In genomic region chr11:15208570-15209222, GRCh38 we compare ENCODE assay signal across 9 cellular contexts.
DNase-seq lines count a peak whose midpoint lies in the region; ATAC-seq and TF ChIP-seq lines count a peak whose summit lies in the region.
"Had no signal": no experiment of that assay in that cellular context is flagged by ENCODE, and none has a peak within 500 bp of the region (broad histone marks: within the 10 kb centered on the region; RNA-seq: fewer than 3 reads in every experiment).

No MANE protein-coding gene starts in this region.

- peak; percentile 47 to 62 (median 59) for DNase-seq in CD4-positive, CD25-positive, alpha-beta regulatory T cell
- DNase-seq in NCI-H446 treated with DMSO at 0.1 percent for 48 hours (lab: John Stamatoyannopoulos, UW) (peak; percentile 33), dermis microvascular lymphatic vessel endothelial cell (ENCODE audit: low read depth in 2 of 2) (peak; percentile 11 to 48), lung (ENCODE audit: low spot score) (peak; percentile 72)
- peak; percentile 79 for DNase-seq in activated CD4-positive, alpha-beta memory T cell treated with anti-CD3 and anti-CD28 coated beads for 36 hours
- DNase-seq in stimulated activated CD8-positive, alpha-beta memory T cell treated with anti-CD3 and anti-CD28 coated beads, Interleukin-15, amount 100 ng/mL, for 24 hours (ENCODE audit: low read depth): peak; percentile 50

- intact Hi-C loops in activated CD4-positive, alpha-beta memory T cell treated with anti-CD3 and anti-CD28 coated beads for 36 hours (cut with micrococcal nuclease): loop anchor here (1.0 kb wide), 4 partner anchors 107 to 300 kb away; no protein-coding TSS in a partner anchor

- H3K36me3 Mint-ChIP-seq in CD4-positive, CD25-positive, alpha-beta regulatory T cell: no peaks in the 10 kb centered on the region
- no peaks in the 10 kb centered on the region for H3K36me3 Mint-ChIP-seq in activated CD4-positive, alpha-beta memory T cell treated with anti-CD3 and anti-CD28 coated beads for 36 hours

- H3K9me3 ChIP-seq in CD4-positive, CD25-positive, alpha-beta regulatory T cell (ENCODE audit: control insufficient read depth in 2 of 2, low read length in 2 of 2): no peaks in the 10 kb centered on the region
- H3K9me3 ChIP-seq in lung (ENCODE audit: control insufficient read depth in 2 of 2, insufficient read depth in 1 of 2, low read length in 1 of 2): no peaks in the 10 kb centered on the region

- H3K27me3 ChIP-seq in CD4-positive, CD25-positive, alpha-beta regulatory T cell (ENCODE audit: control insufficient read depth, insufficient read depth, low read length): no peaks in the 10 kb centered on the region
- no peaks in the 10 kb centered on the region for H3K27me3 ChIP-seq in lung (ENCODE audit: control insufficient read depth, insufficient read depth)

- no peaks in the 10 kb centered on the region for H3K4me1 Mint-ChIP-seq in CD4-positive, CD25-positive, alpha-beta regulatory T cell
- no peaks in the 10 kb centered on the region for H3K4me1 Mint-ChIP-seq in activated CD4-positive, alpha-beta memory T cell treated with anti-CD3 and anti-CD28 coated beads for 36 hours (ENCODE audit: low read depth)

- H3K27ac Mint-ChIP-seq in CD4-positive, CD25-positive, alpha-beta regulatory T cell: no peak overlapping the region
- H3K27ac Mint-ChIP-seq in activated CD4-positive, alpha-beta memory T cell treated with anti-CD3 and anti-CD28 coated beads for 36 hours: no peak overlapping the region
- H3K27ac Mint-ChIP-seq: T-helper 1 cell treated with Interleukin-12 subunit alpha and Interleukin-12 subunit beta and Interleukin-4 antibody, amounts not matched to agents 30 μg/mL and 1 μg/mL, for 36 hours had no signal

- no peaks in the 10 kb centered on the region for H3K9me3 Mint-ChIP-seq in CD4-positive, CD25-positive, alpha-beta regulatory T cell
- H3K9me3 Mint-ChIP-seq in activated CD4-positive, alpha-beta memory T cell treated with anti-CD3 and anti-CD28 coated beads for 36 hours: no peaks in the 10 kb centered on the region
- H3K9me3 Mint-ChIP-seq: T-helper 1 cell treated with Interleukin-12 subunit alpha and Interleukin-12 subunit beta and Interleukin-4 antibody, amounts not matched to agents 30 μg/mL and 1 μg/mL, for 36 hours had no signal

- H3K4me3 ChIP-seq in CD4-positive, CD25-positive, alpha-beta regulatory T cell (ENCODE audit: low read depth, low read length): no peak overlapping the region
- H3K4me3 ChIP-seq in lung: no peak overlapping the region

- no peak overlapping the region for H3K27ac ChIP-seq in CD4-positive, CD25-positive, alpha-beta regulatory T cell (ENCODE audit: insufficient read depth, low read length, poor library complexity, severe bottlenecking)
- no peak overlapping the region for H3K27ac ChIP-seq in lung (ENCODE audit: low read depth in 1 of 2, low read length in 1 of 2)

- CTCF ChIA-PET in activated CD4-positive, alpha-beta memory T cell treated with anti-CD3 and anti-CD28 coated beads for 36 hours (lab: Charles Lee): interaction anchor here (0.6 to 7.3 kb wide), 4 partner anchors 103 to 903 kb away, joined by 3 to 86 read pairs (median 14); no protein-coding TSS in a partner anchor

- no peak overlapping the region for H3K4me3 Mint-ChIP-seq in CD4-positive, CD25-positive, alpha-beta regulatory T cell
- no peak overlapping the region for H3K4me3 Mint-ChIP-seq in activated CD4-positive, alpha-beta memory T cell treated with anti-CD3 and anti-CD28 coated beads for 36 hours
- H3K4me3 Mint-ChIP-seq: T-helper 1 cell treated with Interleukin-12 subunit alpha and Interleukin-12 subunit beta and Interleukin-4 antibody, amounts not matched to agents 30 μg/mL and 1 μg/mL, for 36 hours had no signal

- no peaks in the 10 kb centered on the region for H3K4me1 ChIP-seq in CD4-positive, CD25-positive, alpha-beta regulatory T cell (ENCODE audit: control insufficient read depth, insufficient read depth, low read length, poor library complexity, severe bottlenecking)
- H3K4me1 ChIP-seq in lung (ENCODE audit: control insufficient read depth in 2 of 2, insufficient read depth in 2 of 2, low read length in 2 of 2): no peaks in the 10 kb centered on the region

- POLR2A ChIA-PET in activated CD4-positive, alpha-beta memory T cell treated with anti-CD3 and anti-CD28 coated beads for 36 hours (lab: Charles Lee): no interaction called here

- 16 to 17% methylated on average over 9 of the region's 9 CpGs for WGBS in lung, 2 donors

- TF ChIP-seq CTCF in lung (IDR thresholded peaks at IDR 0.05; ENCODE audit: control extremely low read depth, extremely low read depth): peak; percentile 84

- H3K27me3 Mint-ChIP-seq in CD4-positive, CD25-positive, alpha-beta regulatory T cell: no peaks in the 10 kb centered on the region
- H3K27me3 Mint-ChIP-seq in activated CD4-positive, alpha-beta memory T cell treated with anti-CD3 and anti-CD28 coated beads for 36 hours: peaks cover 2% of the 10 kb centered on the region

- ATAC-seq in CD4-positive, CD25-positive, alpha-beta regulatory T cell (ENCODE audit: low read depth in 2 of 2): peak; percentile 74 to 83
- ATAC-seq in GM19043 (IDR thresholded peaks at IDR 0.05; ENCODE audit: low read depth, unreplicated experiment) (peak; percentile 92), HG03139 (IDR thresholded peaks at IDR 0.05; ENCODE audit: unreplicated experiment) (peak; percentile 95), lung (ENCODE audit: insufficient read depth, low FRiP score) (peak; percentile 71)

- no peaks in the 10 kb centered on the region for H3K36me3 ChIP-seq in CD4-positive, CD25-positive, alpha-beta regulatory T cell (ENCODE audit: control insufficient read depth, insufficient read depth, low read length)
- no peaks in the 10 kb centered on the region for H3K36me3 ChIP-seq in lung (ENCODE audit: control insufficient read depth in 2 of 2, insufficient read depth in 2 of 2, low read length in 2 of 2)
